ENCODE assay signal across 17 cellular contexts in the genomic region with DNA sequence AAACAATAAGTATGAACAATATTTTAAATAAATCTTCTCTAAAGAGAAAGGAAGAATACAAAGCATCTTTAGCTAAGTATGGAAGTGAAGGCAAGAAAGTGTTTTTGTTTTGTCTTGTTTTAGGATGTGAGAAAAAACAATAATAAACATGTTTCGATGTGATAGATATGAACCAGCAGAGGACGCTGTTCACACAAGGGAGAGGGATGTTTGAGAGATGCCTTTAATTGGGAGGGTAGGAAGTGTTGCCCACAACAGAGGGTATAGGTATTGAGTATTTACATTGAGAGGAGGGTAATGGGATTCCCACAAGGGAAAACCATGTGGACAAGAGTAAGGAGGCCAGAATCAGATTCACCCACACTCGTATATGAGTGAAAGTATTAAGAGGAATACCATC. TPM values are rescaled to one million over a fixed set of nuclear protein-coding genes. Genes with fewer than 3 reads are reported as not detected.
DNase-seq lines count a peak whose midpoint lies in the region; ATAC-seq and TF ChIP-seq lines count a peak whose summit lies in the region.
"Had no signal": no experiment of that assay in that cellular context is flagged by ENCODE, and none has a peak within 500 bp of the region (broad histone marks: within the 10 kb centered on the region; RNA-seq: fewer than 3 reads in every experiment).

No MANE protein-coding gene starts in this region.

- H3K36me3 Mint-ChIP-seq in GM23338 (ENCODE audit: low read depth) = no peaks in the 10 kb centered on the region
- H3K36me3 Mint-ChIP-seq: stimulated activated effector memory CD8-positive, alpha-beta T cell treated with anti-CD3 and anti-CD28 coated beads, Interleukin-12 subunit alpha, Interleukin-12 subunit beta, amount 100 ng/mL, for 72 hours; type B pancreatic cell had no signal

- H3K79me2 ChIP-seq in GM23338 (replicated peaks; ENCODE audit: insufficient read depth) = no peaks in the 10 kb centered on the region
- H3K79me2 ChIP-seq in OCI-LY1 (ENCODE audit: insufficient read depth, low read length) = no peaks in the 10 kb centered on the region

- H3K27me3 ChIP-seq in GM23338 (ENCODE audit: insufficient read depth) (no peaks in the 10 kb centered on the region), OCI-LY1 (ENCODE audit: insufficient read depth, low read length) (no peaks in the 10 kb centered on the region)
- H3K27me3 ChIP-seq: BLaER1 treated with 17β-estradiol and CSF1 and Interleukin-3, amounts not matched to agents 10 nM and 100 nM had no signal

- no peaks in the 10 kb centered on the region for H3K27me3 Mint-ChIP-seq in GM23338 (ENCODE audit: insufficient read depth, low read depth, poor library complexity)
- H3K27me3 Mint-ChIP-seq: type B pancreatic cell had no signal

- TF ChIP-seq CTCF in GM12865 (IDR thresholded peaks at IDR 0.05; ENCODE audit: insufficient read depth, low read depth, low read length, missing control alignments) = peak; percentile 33
- TF ChIP-seq CTCF in GM23338 (conservative IDR thresholded peaks at IDR 0.05; ENCODE audit: low read depth in 2 of 2) = peak; percentile 96 to 98
- TF ChIP-seq CTCF in OCI-LY1 (IDR thresholded peaks at IDR 0.05; ENCODE audit: low read length) = peak; percentile 38; the same call in 1 of the 2 replicates

- H3K27ac Mint-ChIP-seq in GM23338 = no peak overlapping the region
- H3K27ac Mint-ChIP-seq: stimulated activated effector memory CD8-positive, alpha-beta T cell treated with anti-CD3 and anti-CD28 coated beads, Interleukin-12 subunit alpha, Interleukin-12 subunit beta, amount 100 ng/mL, for 72 hours; type B pancreatic cell had no signal

- no peaks in the 10 kb centered on the region for H3K4me1 ChIP-seq in GM23338 (ENCODE audit: insufficient read depth)
- H3K4me1 ChIP-seq in OCI-LY1 (ENCODE audit: insufficient read depth, low read length, severe bottlenecking) = no peaks in the 10 kb centered on the region

- H3F3A ChIP-seq in GM23338 (replicated peaks; ENCODE audit: low read depth) (no peaks in the 10 kb centered on the region), OCI-LY1 (ENCODE audit: insufficient read depth, low read length) (no peaks in the 10 kb centered on the region)

- ATAC-seq in GM23338 (peak; percentile 82), GM21423 (IDR thresholded peaks at IDR 0.05; ENCODE audit: unreplicated experiment) (no peak)
- ATAC-seq: sciatic nerve; stimulated activated effector memory CD8-positive, alpha-beta T cell treated with anti-CD3 and anti-CD28 coated beads, Interleukin-12 subunit alpha, Interleukin-12 subunit beta, amount 100 ng/mL, for 72 hours had no signal

- H3K9me2 ChIP-seq in GM23338 (ENCODE audit: insufficient read depth) (no peaks in the 10 kb centered on the region), OCI-LY1 (ENCODE audit: low read depth, low read length) (no peaks in the 10 kb centered on the region)

- H3K27ac ChIP-seq in GM23338 (ENCODE audit: low read depth) = no peak overlapping the region
- H3K27ac ChIP-seq in OCI-LY1 (ENCODE audit: low read depth, low read length, poor library complexity, severe bottlenecking) = no peak overlapping the region
- H3K27ac ChIP-seq: BLaER1 treated with 17β-estradiol and CSF1 and Interleukin-3, amounts not matched to agents 10 nM and 100 nM; SK-N-MC had no signal

- H2AFZ ChIP-seq in GM23338 (no peak overlapping the region), OCI-LY1 (ENCODE audit: low read length) (no peak overlapping the region)

- no peak overlapping the region for H3K4me2 ChIP-seq in GM23338
- no peak overlapping the region for H3K4me2 ChIP-seq in OCI-LY1 (ENCODE audit: low read length)
- H3K4me2 ChIP-seq: BLaER1 treated with 17β-estradiol and CSF1 and Interleukin-3, amounts not matched to agents 10 nM and 100 nM had no signal

- H3K4me3 Mint-ChIP-seq in GM23338 = no peak overlapping the region
- H3K4me3 Mint-ChIP-seq: stimulated activated effector memory CD8-positive, alpha-beta T cell treated with anti-CD3 and anti-CD28 coated beads, Interleukin-12 subunit alpha, Interleukin-12 subunit beta, amount 100 ng/mL, for 72 hours; type B pancreatic cell had no signal

- no peak overlapping the region for H3K9ac ChIP-seq in OCI-LY1 (ENCODE audit: low read length)
- H3K9ac ChIP-seq: BLaER1 treated with 17β-estradiol and CSF1 and Interleukin-3, amounts not matched to agents 10 nM and 100 nM had no signal

- peak; percentile 7 for DNase-seq in GM12865 (ENCODE audit: low read depth)
- peak; percentile 82 for DNase-seq in GM23338 (ENCODE audit: low spot score)
- peak; percentile 19 for DNase-seq in iPS DF 4.7 (ENCODE audit: extremely low read depth, low spot score)
- no peak for DNase-seq in cerebellum (ENCODE audit: low spot score)
- DNase-seq in NK-92 (lab: John Stamatoyannopoulos, UW; ENCODE audit: unreplicated experiment) = no peak
- no peak for DNase-seq in GM19238 (ENCODE audit: insufficient read length, low spot score)
- DNase-seq: NCI-H2107; NK-92 treated with Interleukin-12 subunit alpha and Interleukin-12 subunit beta, amount 100 ng/mL, for 24 hours had no signal

- H3K4me1 Mint-ChIP-seq in GM23338 = no peaks in the 10 kb centered on the region
- H3K4me1 Mint-ChIP-seq: stimulated activated effector memory CD8-positive, alpha-beta T cell treated with anti-CD3 and anti-CD28 coated beads, Interleukin-12 subunit alpha, Interleukin-12 subunit beta, amount 100 ng/mL, for 72 hours had no signal

- no peaks in the 10 kb centered on the region for H3K9me3 Mint-ChIP-seq in GM23338
- H3K9me3 Mint-ChIP-seq: type B pancreatic cell had no signal

- H3K4me3 ChIP-seq in GM12865 (ENCODE audit: low read depth, low read length) = no peak overlapping the region
- no peak overlapping the region for H3K4me3 ChIP-seq in GM23338
- no peak overlapping the region for H3K4me3 ChIP-seq in OCI-LY1 (ENCODE audit: low read depth, low read length, poor library complexity, severe bottlenecking)
- H3K4me3 ChIP-seq: BLaER1 treated with 17β-estradiol and CSF1 and Interleukin-3, amounts not matched to agents 10 nM and 100 nM; lung; SK-N-MC had no signal

- no peaks in the 10 kb centered on the region for H4K20me1 ChIP-seq in GM23338 (replicated peaks; ENCODE audit: insufficient read depth)
- H4K20me1 ChIP-seq in OCI-LY1 (ENCODE audit: insufficient read depth, low read length) = no peaks in the 10 kb centered on the region
- H4K20me1 ChIP-seq: BLaER1 treated with 17β-estradiol and CSF1 and Interleukin-3, amounts not matched to agents 10 nM and 100 nM had no signal

- H3K36me3 ChIP-seq in GM23338 (ENCODE audit: insufficient read depth) (no peaks in the 10 kb centered on the region), OCI-LY1 (ENCODE audit: insufficient read depth, low read length) (no peaks in the 10 kb centered on the region)
- H3K36me3 ChIP-seq: BLaER1 treated with 17β-estradiol and CSF1 and Interleukin-3, amounts not matched to agents 10 nM and 100 nM had no signal

- H3K9me3 ChIP-seq in OCI-LY1 (ENCODE audit: low read length) = no peaks in the 10 kb centered on the region
- H3K9me3 ChIP-seq: BLaER1 treated with 17β-estradiol and CSF1 and Interleukin-3, amounts not matched to agents 10 nM and 100 nM had no signal

TF ChIP-seq in GM23338, 12 proteins besides CTCF, POLR2A, EP300 and RAD21:
- TF ChIP-seq, protein P1, sequence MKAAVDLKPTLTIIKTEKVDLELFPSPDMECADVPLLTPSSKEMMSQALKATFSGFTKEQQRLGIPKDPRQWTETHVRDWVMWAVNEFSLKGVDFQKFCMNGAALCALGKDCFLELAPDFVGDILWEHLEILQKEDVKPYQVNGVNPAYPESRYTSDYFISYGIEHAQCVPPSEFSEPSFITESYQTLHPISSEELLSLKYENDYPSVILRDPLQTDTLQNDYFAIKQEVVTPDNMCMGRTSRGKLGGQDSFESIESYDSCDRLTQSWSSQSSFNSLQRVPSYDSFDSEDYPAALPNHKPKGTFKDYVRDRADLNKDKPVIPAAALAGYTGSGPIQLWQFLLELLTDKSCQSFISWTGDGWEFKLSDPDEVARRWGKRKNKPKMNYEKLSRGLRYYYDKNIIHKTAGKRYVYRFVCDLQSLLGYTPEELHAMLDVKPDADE (IDR thresholded peaks at IDR 0.05) = no peak
- TF ChIP-seq CREB1 (CRISPR knock-in tag; IDR thresholded peaks at IDR 0.05; ENCODE audit: low read depth) = no peak

RNA-seq across cellular contexts. Expression of a gene that starts 55.1 kb away (rescaled TPM):
- total RNA-seq in GM23338 (2014; rRNA removed; shearing (Covaris generic)) = 0.03 TPM in 1 of 2 replicates, not detected in the other
- 0.03 and 0.14 TPM in 2 replicates for polyA plus RNA-seq in GM23338 (2016; fragmentation: Nextera tagmentation; extraction: Ambion mirVana)
- total RNA-seq in cerebellum = 0.09 TPM
- total RNA-seq: astrocyte had no signal

Comparison
In these comparisons a context has a peak if more than half of its experiments do, and no peak if none do; other contexts are left out.
1. DNase-seq: peak in GM12865 (single experiment), GM23338 (single experiment) and iPS DF 4.7 (single experiment); none in cerebellum (single experiment), NK-92 (single experiment) and GM19238 (single experiment).
2. CTCF ChIP-seq: peak in every context shown above with its lines; median percentile 97 in GM23338; 38 in OCI-LY1; 33 in GM12865.